In the genomic region with DNA sequence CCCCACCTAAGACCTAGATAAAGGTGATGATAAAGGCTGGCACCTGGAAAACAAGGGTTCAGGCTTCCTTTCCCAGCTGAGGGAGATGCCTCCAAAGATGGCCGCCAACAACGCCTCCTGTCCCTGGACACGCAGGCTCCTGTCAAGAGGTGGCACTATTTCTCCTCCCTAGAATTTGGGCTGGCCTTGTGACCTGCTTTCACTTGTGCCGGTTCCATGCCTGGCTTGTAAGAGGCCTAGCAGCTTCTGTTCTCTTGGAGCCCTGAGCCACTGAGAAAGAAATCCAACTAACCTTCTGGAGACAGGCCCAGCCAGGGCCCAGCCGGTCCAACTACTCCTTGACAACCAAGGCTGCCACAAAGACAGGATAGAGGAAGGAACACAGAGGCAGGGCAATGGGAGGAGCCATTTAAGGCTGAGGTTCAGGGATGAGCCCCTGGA, we compare ENCODE assay signal across 7 cellular contexts.
DNase-seq lines count a peak whose midpoint lies in the region; ATAC-seq, FAIRE-seq and TF ChIP-seq lines count a peak whose summit lies in the region.

No MANE protein-coding gene starts in this region.

- TF ChIP-seq RAD21 in H1 (IDR thresholded peaks at IDR 0.05 in 1 of 2, conservative IDR thresholded peaks at IDR 0.05 in 1 of 2; ENCODE audit: low read depth in 2 of 2, low read length in 2 of 2) = peak; percentile 90 to 94

- peak; percentile 68 for FAIRE-seq in H1 (lab: Jason Lieb, UNC)

- H2BK120ac ChIP-seq in H1 (replicated peaks; ENCODE audit: low read depth, low read length) (no peak overlapping the region), mesenchymal stem cell (ENCODE audit: low read depth, low read length) (no peak overlapping the region)

- no peak overlapping the region for H2AK5ac ChIP-seq in H1 (ENCODE audit: low read depth, low read length)
- H2AK5ac ChIP-seq in mesenchymal stem cell (ENCODE audit: low read length, severe bottlenecking) = no peak overlapping the region

- no peak overlapping the region for H2BK20ac ChIP-seq in H1 (ENCODE audit: low read length)

- no peaks in the 10 kb centered on the region for H3K79me2 ChIP-seq in H1 (ENCODE audit: control insufficient read depth in 1 of 2, insufficient read depth in 2 of 2, low read length in 2 of 2)

- no peak overlapping the region for H3K4me3 Mint-ChIP-seq in activated CD8-positive, alpha-beta T cell treated with anti-CD3 and anti-CD28 coated beads for 36 hours

- H3K27me3 ChIP-seq in H1 (replicated peaks in 1 of 4; ENCODE audit: control insufficient read depth in 3 of 4, extremely low read depth in 1 of 4, insufficient read depth in 3 of 4, low read length in 3 of 4) (no peaks in the 10 kb centered on the region), mesenchymal stem cell (ENCODE audit: control insufficient read depth in 1 of 2, insufficient read depth in 1 of 2, low read length in 2 of 2) (peaks cover 4 to 10% of the 10 kb centered on the region in 2 experiments)

- WGBS in H1 (ENCODE audit: extremely low coverage in 1 of 2, insufficient coverage in 1 of 2, insufficient read length in 1 of 2, insufficient replicate concordance in 2 of 2, low coverage in 1 of 2, low lambda C conversion rate in 2 of 2, missing lambda C conversion rate in 1 of 2), 2 experiments = 62% methylated on average over 5 of the region's 5 CpGs; no CpG with 5 or more reads in 1 of the 2 experiments
- WGBS in mesenchymal stem cell = 73% methylated on average over 5 of the region's 5 CpGs

- no peak for TF ChIP-seq POLR2A in H1 (IDR thresholded peaks at IDR 0.05; ENCODE audit: control extremely low read depth in 1 of 2, low read depth in 2 of 2, low read length in 2 of 2)

- H3K4ac ChIP-seq in H1 (replicated peaks; ENCODE audit: insufficient read length, low read depth, low read length) (no peak overlapping the region), mesenchymal stem cell (ENCODE audit: low read depth in 1 of 2, low read length in 2 of 2) (no peak overlapping the region)

- peak; percentile 95 for ATAC-seq in activated CD8-positive, alpha-beta T cell treated with anti-CD3 and anti-CD28 coated beads for 36 hours
- no peak for ATAC-seq in GM18870 (IDR thresholded peaks at IDR 0.05; ENCODE audit: unreplicated experiment)

- H3K27ac ChIP-seq in H1 (ENCODE audit: low read depth, low read length) (no peak overlapping the region), mesenchymal stem cell (ENCODE audit: low read length, poor library complexity, severe bottlenecking) (no peak overlapping the region)

- H3K27me3 Mint-ChIP-seq in activated CD8-positive, alpha-beta T cell treated with anti-CD3 and anti-CD28 coated beads for 36 hours = no peaks in the 10 kb centered on the region

- CTCF ChIA-PET in activated CD8-positive, alpha-beta T cell treated with anti-CD3 and anti-CD28 coated beads for 36 hours (lab: Charles Lee) = interaction anchor here (0.7 to 4.3 kb wide), 20 partner anchors 9 to 224 kb away, joined by 3 to 23 read pairs (median 4); no protein-coding TSS in a partner anchor
- CTCF ChIA-PET in H1 (lab: Charles Lee; ENCODE audit: partially characterized antibody) = interaction anchor here (0.8 to 9.5 kb wide), 25 partner anchors 10 to 174 kb away, joined by 3 to 78 read pairs (median 5); no protein-coding TSS in a partner anchor

- H2BK5ac ChIP-seq in H1 (ENCODE audit: low read depth, low read length) (no peak overlapping the region), mesenchymal stem cell (ENCODE audit: low read depth, low read length, poor library complexity, severe bottlenecking) (no peak overlapping the region)

- H3K36me3 Mint-ChIP-seq in activated CD8-positive, alpha-beta T cell treated with anti-CD3 and anti-CD28 coated beads for 36 hours (ENCODE audit: low read depth) = no peaks in the 10 kb centered on the region

- no peaks in the 10 kb centered on the region for H4K20me1 ChIP-seq in H1 (replicated peaks in 1 of 2; ENCODE audit: control insufficient read depth in 1 of 2, insufficient read depth in 2 of 2, low read length in 2 of 2)

- H3K9ac ChIP-seq in H1 (replicated peaks in 1 of 4; ENCODE audit: extremely low read depth in 1 of 4, low read depth in 3 of 4, low read length in 3 of 4) = no peak overlapping the region
- peak overlapping the region; percentile 75 for H3K9ac ChIP-seq in mesenchymal stem cell (ENCODE audit: low read length)

- no peaks in the 10 kb centered on the region for H3K36me3 ChIP-seq in H1 (ENCODE audit: control insufficient read depth in 2 of 4, insufficient read depth in 4 of 4, low read length in 3 of 4)
- H3K36me3 ChIP-seq in mesenchymal stem cell (ENCODE audit: control insufficient read depth in 1 of 2, insufficient read depth in 2 of 2, low read depth in 1 of 2, low read length in 2 of 2) = no peaks in the 10 kb centered on the region

- no peak overlapping the region for H3K18ac ChIP-seq in H1 (ENCODE audit: extremely low read depth, low read length)
- no peak overlapping the region for H3K18ac ChIP-seq in mesenchymal stem cell (ENCODE audit: low read depth in 1 of 2, low read length in 2 of 2)

- H3K4me1 ChIP-seq in H1 (replicated peaks in 1 of 4; ENCODE audit: control insufficient read depth in 3 of 4, insufficient read depth in 4 of 4, low read length in 3 of 4) = no peaks in the 10 kb centered on the region
- H3K4me1 ChIP-seq in mesenchymal stem cell (ENCODE audit: control insufficient read depth, insufficient read depth, low read depth, low read length) = no peaks in the 10 kb centered on the region

- H3K14ac ChIP-seq in H1 (ENCODE audit: insufficient read length) (no peak overlapping the region), mesenchymal stem cell (ENCODE audit: low read length in 2 of 2) (no peak overlapping the region)

- TF ChIP-seq CTCF in GM12874 (IDR thresholded peaks at IDR 0.05; ENCODE audit: insufficient read depth, low read depth, low read length) (peak; percentile 63), H1 (IDR thresholded peaks at IDR 0.05; ENCODE audit: control extremely low read depth in 1 of 3, insufficient read depth in 1 of 3, low read depth in 1 of 3, low read length in 3 of 3) (peak; percentile 80 to 92 (median 82))
- peak; percentile 23 for TF ChIP-seq CTCF in activated CD8-positive, alpha-beta T cell treated with anti-CD3 and anti-CD28 coated beads for 36 hours (IDR thresholded peaks at IDR 0.05)

- no peaks in the 10 kb centered on the region for H3K4me1 Mint-ChIP-seq in activated CD8-positive, alpha-beta T cell treated with anti-CD3 and anti-CD28 coated beads for 36 hours (ENCODE audit: low read depth)

- DNase-seq in NCI-H345 (lab: John Stamatoyannopoulos, UW) (peak; percentile 77), H1 (ENCODE audit: low read depth in 1 of 2, low spot score in 2 of 2) (peak; percentile 51 to 70), mesenchymal stem cell (peak; percentile 64)
- peak; percentile 78 for DNase-seq in activated CD8-positive, alpha-beta T cell treated with anti-CD3 and anti-CD28 coated beads for 36 hours
- DNase-seq in stimulated activated CD8-positive, alpha-beta memory T cell treated with anti-CD3 and anti-CD28 coated beads, Interleukin-7, amount 100 ng/mL, for 48 hours (ENCODE audit: extremely low read depth in 1 of 2, low read depth in 1 of 2) = peak; percentile 22 to 32

- H4K5ac ChIP-seq in H1 (ENCODE audit: insufficient read length, low read depth, low read length) = no peak overlapping the region

- no peaks in the 10 kb centered on the region for H3K23me2 ChIP-seq in H1 (ENCODE audit: low read depth, low read length)

- intact Hi-C loops in activated CD8-positive, alpha-beta T cell treated with anti-CD3 and anti-CD28 coated beads for 36 hours (cut with micrococcal nuclease) = loop anchor here (5.0 to 10.0 kb wide), 2 partner anchors 139 to 201 kb away; no protein-coding TSS in a partner anchor

- H2AFZ ChIP-seq in H1 (ENCODE audit: low read length) = peak overlapping the region; percentile 84
- no peak overlapping the region for H2AFZ ChIP-seq in mesenchymal stem cell (ENCODE audit: low read depth, low read length)

- H4K91ac ChIP-seq in H1 (replicated peaks; ENCODE audit: insufficient read length, low read length) = no peak overlapping the region
- no peak overlapping the region for H4K91ac ChIP-seq in mesenchymal stem cell (ENCODE audit: low read length)

- no peak overlapping the region for H2BK15ac ChIP-seq in H1 (ENCODE audit: low read length)
- H2BK15ac ChIP-seq in mesenchymal stem cell (ENCODE audit: low read depth, poor library complexity, severe bottlenecking) = no peak overlapping the region

- H3K27ac Mint-ChIP-seq in activated CD8-positive, alpha-beta T cell treated with anti-CD3 and anti-CD28 coated beads for 36 hours = no peak overlapping the region

- H4K8ac ChIP-seq in H1 (ENCODE audit: extremely low read depth, insufficient read depth, low read length) = no peak overlapping the region; the same call in 1 of the 2 replicates
- peak overlapping the region; percentile 64 for H4K8ac ChIP-seq in mesenchymal stem cell (ENCODE audit: low read length)

- H3K56ac ChIP-seq in H1 (replicated peaks; ENCODE audit: insufficient read length, low read depth, low read length) = no peak overlapping the region

- H2BK12ac ChIP-seq in H1 (ENCODE audit: low read depth, low read length) (no peak overlapping the region), mesenchymal stem cell (ENCODE audit: low read length in 2 of 2) (no peak overlapping the region)

- POLR2A ChIA-PET in activated CD8-positive, alpha-beta T cell treated with anti-CD3 and anti-CD28 coated beads for 36 hours (lab: Charles Lee) = interaction anchor here (0.8 kb wide), 1 partner anchor 136 kb away, joined by 3 read pairs; no protein-coding TSS in a partner anchor
- POLR2A ChIA-PET in H1 (lab: Charles Lee; ENCODE audit: partially characterized antibody) = interaction anchor here (1.0 to 1.4 kb wide), 4 partner anchors 12 to 174 kb away, joined by 3 to 4 read pairs (median 4); no protein-coding TSS in a partner anchor

- H3K23ac ChIP-seq in H1 (ENCODE audit: insufficient read length) (no peak overlapping the region), mesenchymal stem cell (ENCODE audit: low read length in 2 of 2) (no peak overlapping the region)

- H3K4me2 ChIP-seq in H1 (ENCODE audit: insufficient read depth in 1 of 2, low read depth in 2 of 2, low read length in 2 of 2) = no peak overlapping the region
- no peak overlapping the region for H3K4me2 ChIP-seq in mesenchymal stem cell (ENCODE audit: low read length, poor library complexity, severe bottlenecking)

- no peak overlapping the region for H3K4me3 ChIP-seq in H1 (ENCODE audit: extremely low read depth in 1 of 4, insufficient read depth in 2 of 4, low read depth in 3 of 4, low read length in 4 of 4)
- no peak overlapping the region for H3K4me3 ChIP-seq in mesenchymal stem cell (ENCODE audit: insufficient read depth in 1 of 2, low read depth in 1 of 2, low read length in 2 of 2)

- H3K79me1 ChIP-seq in H1 (ENCODE audit: low read depth, low read length) (no peaks in the 10 kb centered on the region), mesenchymal stem cell (replicated peaks; ENCODE audit: low read length, poor library complexity, severe bottlenecking) (no peaks in the 10 kb centered on the region)

- H3K9me3 Mint-ChIP-seq in activated CD8-positive, alpha-beta T cell treated with anti-CD3 and anti-CD28 coated beads for 36 hours = no peaks in the 10 kb centered on the region

- no peak for TF ChIP-seq EP300 in H1 (IDR thresholded peaks at IDR 0.05; ENCODE audit: borderline replicate concordance in 1 of 2, low read depth in 2 of 2, low read length in 2 of 2)

- H3K9me3 ChIP-seq in H1 (ENCODE audit: insufficient read depth in 2 of 2, low read depth in 1 of 2, low read length in 1 of 2) (no peaks in the 10 kb centered on the region), mesenchymal stem cell (ENCODE audit: control insufficient read depth, low read length) (no peaks in the 10 kb centered on the region)

Comparison
In these comparisons a context has a peak if more than half of its experiments do, and no peak if none do; other contexts are left out.
1. CTCF ChIP-seq: peak in every context shown above with its lines; median percentile 82 in H1; 63 in GM12874; 23 in activated CD8-positive, alpha-beta T cell treated with anti-CD3 and anti-CD28 coated beads for 36 hours.
2. DNase-seq: peak in every context shown above with its lines; median percentile 78 in activated CD8-positive, alpha-beta T cell treated with anti-CD3 and anti-CD28 coated beads for 36 hours; 77 in NCI-H345; 64 in mesenchymal stem cell; 60 in H1; 27 in stimulated activated CD8-positive, alpha-beta memory T cell treated with anti-CD3 and anti-CD28 coated beads, Interleukin-7, amount 100 ng/mL, for 48 hours.